11 cellular contexts compared by ENCODE assay signal in the genomic region with DNA sequence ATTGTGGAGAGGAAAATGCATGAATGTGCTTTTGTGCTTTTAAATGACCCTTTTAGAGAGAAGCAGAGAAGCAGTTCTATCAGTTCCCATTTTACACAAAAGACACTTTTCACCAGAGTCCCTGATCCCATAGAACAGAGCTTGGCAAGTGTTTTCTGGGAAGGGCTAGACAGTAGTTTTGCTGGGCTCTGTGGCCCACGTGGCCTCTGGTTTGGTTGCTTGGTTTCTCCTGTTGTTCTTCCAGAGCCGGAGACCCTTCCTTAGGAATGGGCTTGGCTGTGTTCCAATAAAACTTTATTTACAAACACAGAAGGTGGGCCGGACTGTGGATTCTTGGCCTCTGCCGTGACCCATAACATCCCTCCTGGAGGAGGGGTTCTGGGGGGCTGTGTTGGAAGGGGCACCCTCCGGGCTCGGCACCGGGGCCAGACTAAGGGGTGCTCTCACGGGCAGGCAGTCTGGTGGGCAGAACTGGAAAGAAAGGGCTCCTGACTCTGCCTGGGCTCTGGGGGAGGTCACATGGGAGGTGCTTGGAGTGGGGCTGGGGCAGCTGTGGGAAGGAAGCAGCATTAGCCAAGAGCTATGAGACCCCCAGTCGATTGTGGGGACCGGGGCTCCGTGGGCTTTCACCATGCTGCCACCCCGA. TPM values are rescaled to one million over a fixed set of nuclear protein-coding genes. Genes with fewer than 3 reads are reported as not detected.
DNase-seq lines count a peak whose midpoint lies in the region; ATAC-seq and TF ChIP-seq lines count a peak whose summit lies in the region.
"Had no signal": no experiment of that assay in that cellular context is flagged by ENCODE, and none has a peak within 500 bp of the region (broad histone marks: within the 10 kb centered on the region; RNA-seq: fewer than 3 reads in every experiment).

No MANE protein-coding gene starts in this region.

- peaks cover 9 to 11% of the 10 kb centered on the region in 2 donors for H3K9me3 Mint-ChIP-seq in activated naive CD4-positive, alpha-beta T cell treated with anti-CD3 and anti-CD28 coated beads, Interleukin-2, amount 50 U/mL, for 72 hours
- peaks cover 0 to 10% (median 0%) of the 10 kb centered on the region in 11 donors for H3K9me3 Mint-ChIP-seq in naive thymus-derived CD4-positive, alpha-beta T cell

- peak overlapping the region; percentile 69 for H3K4me3 ChIP-seq in DOHH2 (ENCODE audit: low read length)
- H3K4me3 ChIP-seq in naive thymus-derived CD4-positive, alpha-beta T cell (ENCODE audit: low read length), result no peak overlapping the region
- H3K4me3 ChIP-seq: gastroesophageal sphincter had no signal

- peaks cover 58% of the 10 kb centered on the region for H3K4me1 ChIP-seq in DOHH2 (ENCODE audit: control insufficient read depth, low read length)
- H3K4me1 ChIP-seq in naive thymus-derived CD4-positive, alpha-beta T cell (ENCODE audit: control insufficient read depth in 2 of 2, insufficient read depth in 2 of 2, low read length in 2 of 2), result peaks cover 10 to 51% of the 10 kb centered on the region in 2 donors

- peaks cover 19% of the 10 kb centered on the region; the same call in 1 of the 2 replicates for H3K9me3 ChIP-seq in DOHH2 (ENCODE audit: control insufficient read depth, insufficient read depth, low read length)
- H3K9me3 ChIP-seq in naive thymus-derived CD4-positive, alpha-beta T cell (ENCODE audit: control insufficient read depth in 2 of 3, low read length in 3 of 3), result no peaks in the 10 kb centered on the region
- H3K9me3 ChIP-seq: gastroesophageal sphincter had no signal

- TF ChIP-seq CTCF in 22Rv1 (IDR thresholded peaks at IDR 0.05) (no peak), DOHH2 (IDR thresholded peaks at IDR 0.05; ENCODE audit: low read depth, low read length, poor library complexity, severe bottlenecking) (no peak), GM13976 (IDR thresholded peaks at IDR 0.05; ENCODE audit: borderline replicate concordance, control extremely low read depth, extremely low read depth, insufficient read depth, missing control alignments) (no peak)

- H3K4me2 ChIP-seq in DOHH2 (ENCODE audit: low read length), result peak overlapping the region; percentile 89

- peaks cover 33 to 35% of the 10 kb centered on the region in 2 donors for H3K36me3 Mint-ChIP-seq in activated naive CD4-positive, alpha-beta T cell treated with anti-CD3 and anti-CD28 coated beads, Interleukin-2, amount 50 U/mL, for 72 hours
- peaks cover 4 to 20% (median 8%) of the 10 kb centered on the region in 5 donors for H3K36me3 Mint-ChIP-seq in naive thymus-derived CD4-positive, alpha-beta T cell

- CTCF ChIA-PET in naive thymus-derived CD4-positive, alpha-beta T cell (lab: Charles Lee), result interaction anchor here (0.7 to 1.2 kb wide), 3 partner anchors 60 to 279 kb away, joined by 3 read pairs; no protein-coding TSS in a partner anchor

- ATAC-seq in activated naive CD4-positive, alpha-beta T cell treated with anti-CD3 and anti-CD28 coated beads, Interleukin-2, amount 50 U/mL, for 72 hours, result no peak
- no peak for ATAC-seq in naive thymus-derived CD4-positive, alpha-beta T cell
- ATAC-seq: gastroesophageal sphincter had no signal

- intact Hi-C loops in naive thymus-derived CD4-positive, alpha-beta T cell (cut with micrococcal nuclease), result loop anchor here in 1 of 2 donors (5.0 kb wide), 1 partner anchor 61 kb away; no protein-coding TSS in a partner anchor

- no peak for DNase-seq in activated naive CD4-positive, alpha-beta T cell treated with anti-CD3 and anti-CD28 coated beads, Interleukin-2, amount 50 U/mL, for 72 hours (ENCODE audit: low spot score in 2 of 2)
- DNase-seq in naive thymus-derived CD4-positive, alpha-beta T cell, result no peak
- DNase-seq in GM13976 (ENCODE audit: low spot score) (no peak), cerebellum (ENCODE audit: low spot score) (no peak), OCI-M1 (lab: John Stamatoyannopoulos, UW) (no peak), NCI-H146 treated with DMSO at 0.1 percent for 48 hours (lab: John Stamatoyannopoulos, UW; ENCODE audit: unreplicated experiment) (no peak)

- POLR2A ChIA-PET in naive thymus-derived CD4-positive, alpha-beta T cell (lab: Charles Lee), result interaction anchor here (0.6 to 2.4 kb wide), 6 partner anchors 16 to 183 kb away, joined by 3 to 7 read pairs (median 4); partner anchors contain the start of gene TIMM13

- H4K20me1 ChIP-seq in DOHH2 (ENCODE audit: control insufficient read depth, insufficient read depth, low read depth, low read length), result peaks cover 22% of the 10 kb centered on the region

- peak overlapping the region; percentile 55 to 90 for H3K27ac Mint-ChIP-seq in activated naive CD4-positive, alpha-beta T cell treated with anti-CD3 and anti-CD28 coated beads, Interleukin-2, amount 50 U/mL, for 72 hours
- H3K27ac Mint-ChIP-seq in naive thymus-derived CD4-positive, alpha-beta T cell, result peak overlapping the region; percentile 90 to 99 (median 96)

- H3K27me3 ChIP-seq in DOHH2 (ENCODE audit: control insufficient read depth, low read length), result no peaks in the 10 kb centered on the region
- H3K27me3 ChIP-seq in naive thymus-derived CD4-positive, alpha-beta T cell (ENCODE audit: control insufficient read depth in 2 of 2, insufficient read depth in 2 of 2, low read length in 2 of 2), result no peaks in the 10 kb centered on the region
- H3K27me3 ChIP-seq: gastroesophageal sphincter had no signal

- peaks cover 96% of the 10 kb centered on the region for H3K79me2 ChIP-seq in DOHH2 (ENCODE audit: control insufficient read depth, low read length)

- peak overlapping the region; percentile 90 for H3K27ac ChIP-seq in 22Rv1
- H3K27ac ChIP-seq in DOHH2 (ENCODE audit: low read depth, low read length), result peak overlapping the region; percentile 94
- H3K27ac ChIP-seq in naive thymus-derived CD4-positive, alpha-beta T cell (ENCODE audit: low read depth, low read length), result peak overlapping the region; percentile 68

- H3K36me3 ChIP-seq in DOHH2 (ENCODE audit: control insufficient read depth, low read length), result peaks cover 57% of the 10 kb centered on the region
- H3K36me3 ChIP-seq in naive thymus-derived CD4-positive, alpha-beta T cell (ENCODE audit: control insufficient read depth in 2 of 3, insufficient read depth in 3 of 3, low read length in 3 of 3), result peaks cover 0 to 5% (median 0%) of the 10 kb centered on the region in 3 experiments

- peaks cover 23% of the 10 kb centered on the region for H3F3A ChIP-seq in DOHH2 (ENCODE audit: control insufficient read depth, insufficient read depth)

- peak overlapping the region in 9 of 10 donors; percentile 47 to 98 (median 68) for H3K4me3 Mint-ChIP-seq in naive thymus-derived CD4-positive, alpha-beta T cell

- no peaks in the 10 kb centered on the region for H3K9me2 ChIP-seq in DOHH2 (replicated peaks; ENCODE audit: control insufficient read depth, low read length)

- H3K27me3 Mint-ChIP-seq in naive thymus-derived CD4-positive, alpha-beta T cell, result peaks cover 0 to 2% (median 0%) of the 10 kb centered on the region in 5 donors

- peaks cover 36 to 78% (median 59%) of the 10 kb centered on the region in 7 donors for H3K4me1 Mint-ChIP-seq in naive thymus-derived CD4-positive, alpha-beta T cell

- in situ Hi-C loops in GM13976 (cut with MboI; ENCODE audit: low sequenced_read_pairs, unreplicated experiment), result no loop called here

RNA-seq across cellular contexts. Expression of gene SPPL2B, which starts 3.2 kb away (rescaled TPM):
- total RNA-seq in activated naive CD4-positive, alpha-beta T cell treated with anti-CD3 and anti-CD28 coated beads, Interleukin-2, amount 50 U/mL, for 72 hours, result 10 to 100 TPM; 38.5 to 61.6 TPM
- total RNA-seq in naive thymus-derived CD4-positive, alpha-beta T cell, result 100 to 1,000 TPM in 4 of 5 experiments, 10 to 100 TPM in 1; 92.2 to 150 (median 140) TPM
- polyA plus RNA-seq in naive thymus-derived CD4-positive, alpha-beta T cell, result 10 to 100 TPM; 11.1 to 15.7 TPM
- 47.3 TPM for total RNA-seq in cerebellum

RNA-seq across cellular contexts. Expression of gene LSM7, which starts 3.3 kb away (rescaled TPM):
- 100 to 1,000 TPM; 115 to 140 TPM for total RNA-seq in activated naive CD4-positive, alpha-beta T cell treated with anti-CD3 and anti-CD28 coated beads, Interleukin-2, amount 50 U/mL, for 72 hours
- total RNA-seq in naive thymus-derived CD4-positive, alpha-beta T cell, result 100 to 1,000 TPM in 3 of 5 experiments, 10 to 100 TPM in 2; 79.4 to 131 (median 102) TPM
- polyA plus RNA-seq in naive thymus-derived CD4-positive, alpha-beta T cell, result 100 to 1,000 TPM; 142 to 182 TPM
- 54.5 TPM for total RNA-seq in cerebellum

RNA-seq across cellular contexts. Expression of gene LINGO3, which starts 23.8 kb away (rescaled TPM):
- total RNA-seq in activated naive CD4-positive, alpha-beta T cell treated with anti-CD3 and anti-CD28 coated beads, Interleukin-2, amount 50 U/mL, for 72 hours, result under 1 TPM in 1 of 2 donors, not detected in 1; 0.25 TPM
- 1 to 10 TPM in 2 of 5 experiments, under 1 TPM in 3; 0.27 to 1.8 (median 0.72) TPM for total RNA-seq in naive thymus-derived CD4-positive, alpha-beta T cell
- 10 to 100 TPM in 1 of 2 donors, 1 to 10 TPM in 1; 3.6 to 12.9 TPM for polyA plus RNA-seq in naive thymus-derived CD4-positive, alpha-beta T cell
- total RNA-seq in cerebellum, result 9.6 TPM
- total RNA-seq: astrocyte, gastroesophageal sphincter had no signal

RNA-seq across cellular contexts. Expression of gene TMPRSS9, which starts 28.3 kb away (rescaled TPM):
- not detected for total RNA-seq in activated naive CD4-positive, alpha-beta T cell treated with anti-CD3 and anti-CD28 coated beads, Interleukin-2, amount 50 U/mL, for 72 hours
- not detected for total RNA-seq in naive thymus-derived CD4-positive, alpha-beta T cell
- not detected for polyA plus RNA-seq in naive thymus-derived CD4-positive, alpha-beta T cell
- 0.36 TPM for total RNA-seq in cerebellum
- total RNA-seq: mucosa of gallbladder had no signal

RNA-seq across cellular contexts. Expression of gene PEAK3, which starts 49.7 kb away (rescaled TPM):
- not detected for total RNA-seq in activated naive CD4-positive, alpha-beta T cell treated with anti-CD3 and anti-CD28 coated beads, Interleukin-2, amount 50 U/mL, for 72 hours
- total RNA-seq in naive thymus-derived CD4-positive, alpha-beta T cell, result 1 to 10 TPM in 1 of 5 experiments, under 1 TPM in 3, not detected in 1; 0.14 to 3.9 (median 0.45) TPM
- under 1 TPM; 0.14 to 0.44 TPM for polyA plus RNA-seq in naive thymus-derived CD4-positive, alpha-beta T cell
- not detected for total RNA-seq in cerebellum
